ENCODE assay signal across 22 cellular contexts in genomic region chr9:20664501-20664900, GRCh38.
"Had no signal": no experiment of that assay in that cellular context is flagged by ENCODE, and none has a peak within 500 bp of the region (broad histone marks: within the 10 kb centered on the region; RNA-seq: fewer than 3 reads in every experiment).

No MANE protein-coding gene starts in this region.

- ATAC-seq: left lobe of liver; mucosa of descending colon; sciatic nerve; stimulated activated naive CD8-positive, alpha-beta T cell treated with anti-CD3 and anti-CD28 coated beads, Interleukin-15, amount 100 ng/mL, for 72 hours had no signal

- H3K36me3 Mint-ChIP-seq: memory B cell, naive B cell, type B pancreatic cell had no signal

- H3K4me3 ChIP-seq: dorsolateral prefrontal cortex, lung, mucosa of descending colon, prostate gland, right atrium auricular region, smooth muscle cell, thyroid gland had no signal

- H3K27me3 Mint-ChIP-seq: stimulated activated naive CD8-positive, alpha-beta T cell treated with anti-CD3 and anti-CD28 coated beads, Interleukin-15, amount 100 ng/mL, for 72 hours; type B pancreatic cell had no signal

- H3K27ac Mint-ChIP-seq: memory B cell; mesothelial cell of epicardium; naive B cell; nephron; stimulated activated naive CD8-positive, alpha-beta T cell treated with anti-CD3 and anti-CD28 coated beads, Interleukin-15, amount 100 ng/mL, for 72 hours; type B pancreatic cell had no signal

- DNase-seq: dorsolateral prefrontal cortex; effector CD4-positive, alpha-beta T cell; mucosa of descending colon; naive B cell; nucleus accumbens; stimulated activated CD4-positive, alpha-beta T cell treated with anti-CD3 and anti-CD28 coated beads, Interleukin-12 subunit alpha, Interleukin-12 subunit beta, amount 100 ng/mL, for 4 hours; stimulated activated CD4-positive, alpha-beta T cell treated with anti-CD3 and anti-CD28 coated beads, Interleukin-1b, Interleukin-23, amount 100 ng/mL, for 48 hours; stimulated activated CD4-positive, alpha-beta T cell treated with anti-CD3 and anti-CD28 coated beads, Interleukin-4, amount 100 ng/mL, for 1 hour; stimulated activated CD8-positive, alpha-beta memory T cell treated with anti-CD3 and anti-CD28 coated beads, Interleukin-4, amount 100 ng/mL, for 48 hours; stimulated activated naive CD4-positive, alpha-beta T cell; stimulated activated naive CD8-positive, alpha-beta T cell treated with anti-CD3 and anti-CD28 coated beads, Interleukin-15, amount 100 ng/mL, for 72 hours; thyroid gland had no signal

- H3K4me2 ChIP-seq: smooth muscle cell had no signal

- H3K4me3 Mint-ChIP-seq: memory B cell; mesothelial cell of epicardium; naive B cell; nephron; stimulated activated naive CD8-positive, alpha-beta T cell treated with anti-CD3 and anti-CD28 coated beads, Interleukin-15, amount 100 ng/mL, for 72 hours; type B pancreatic cell had no signal

- H3K36me3 ChIP-seq: prostate gland, right atrium auricular region, thyroid gland had no signal

- H3K27ac ChIP-seq: dorsolateral prefrontal cortex, prostate gland, right atrium auricular region, thyroid gland had no signal

- H3K4me1 Mint-ChIP-seq: memory B cell; naive B cell; stimulated activated naive CD8-positive, alpha-beta T cell treated with anti-CD3 and anti-CD28 coated beads, Interleukin-15, amount 100 ng/mL, for 72 hours had no signal

- H3K9me3 Mint-ChIP-seq: memory B cell; mesothelial cell of epicardium; naive B cell; nephron; stimulated activated naive CD8-positive, alpha-beta T cell treated with anti-CD3 and anti-CD28 coated beads, Interleukin-15, amount 100 ng/mL, for 72 hours; type B pancreatic cell had no signal

- H3K4me1 ChIP-seq: prostate gland, right atrium auricular region had no signal

- H3K27me3 ChIP-seq: dorsolateral prefrontal cortex, right atrium auricular region, thyroid gland had no signal

- H3K9me3 ChIP-seq: mucosa of descending colon, prostate gland, right atrium auricular region, thyroid gland had no signal
